8 cellular contexts compared by ENCODE assay signal in the genomic region with DNA sequence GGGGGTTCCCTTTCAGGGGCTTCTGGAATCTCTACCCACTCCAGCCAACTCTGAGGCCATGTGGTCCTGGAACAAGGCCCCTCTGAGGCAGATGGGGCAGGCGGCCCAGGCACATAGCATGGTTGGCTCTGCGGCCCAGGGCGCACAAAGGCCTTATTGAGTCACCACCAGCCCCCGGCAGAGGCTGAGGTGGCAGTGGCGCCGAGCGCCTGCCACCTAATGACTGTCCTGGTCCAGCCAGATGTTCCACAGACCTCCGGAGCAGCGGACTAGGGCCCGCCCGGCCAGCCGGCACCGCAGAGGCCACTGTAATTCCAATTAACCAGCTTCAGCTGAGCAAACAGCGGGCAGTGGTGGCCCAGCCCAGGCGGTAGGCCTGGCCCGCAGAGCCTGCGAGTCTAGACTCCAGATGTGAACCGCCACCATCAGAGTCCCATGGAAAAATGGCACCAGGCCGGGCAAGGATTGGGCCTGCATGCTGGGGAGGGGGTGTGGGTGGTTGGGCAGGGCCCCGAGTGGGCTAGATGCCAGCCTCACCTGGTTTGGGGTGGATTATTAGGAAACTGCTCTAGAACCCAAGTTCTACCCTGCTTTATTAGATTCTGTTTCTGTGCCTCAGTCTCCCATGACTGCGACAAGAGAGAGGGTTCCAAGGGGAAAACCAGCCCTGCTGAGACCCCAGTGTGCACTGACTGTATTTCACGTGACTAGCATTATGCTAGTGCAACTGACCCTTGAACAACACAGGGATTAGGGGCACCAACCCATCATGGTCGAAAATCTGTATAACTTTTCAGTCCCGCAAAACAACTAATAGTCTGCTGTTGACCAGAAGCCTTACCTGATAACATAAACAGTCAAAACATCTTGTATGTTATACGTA. TPM values are rescaled to one million over a fixed set of nuclear protein-coding genes. Genes with fewer than 3 reads are reported as not detected.
DNase-seq lines count a peak whose midpoint lies in the region; ATAC-seq lines count a peak whose summit lies in the region.
"Had no signal": no experiment of that assay in that cellular context is flagged by ENCODE, and none has a peak within 500 bp of the region (broad histone marks: within the 10 kb centered on the region; RNA-seq: fewer than 3 reads in every experiment).

No MANE protein-coding gene starts in this region.

- H3K27me3 ChIP-seq in right cardiac atrium (ENCODE audit: control insufficient read depth, insufficient read depth) (no peaks in the 10 kb centered on the region), skeletal muscle tissue (ENCODE audit: control insufficient read depth in 3 of 3, insufficient read depth in 3 of 3, low read length in 3 of 3) (no peaks in the 10 kb centered on the region)

- H3K9me3 ChIP-seq in SK-N-MC (ENCODE audit: low read depth, low read length) (no peaks in the 10 kb centered on the region), right cardiac atrium (ENCODE audit: control insufficient read depth, low read length) (no peaks in the 10 kb centered on the region), skeletal muscle tissue (ENCODE audit: control insufficient read depth in 3 of 3, low read length in 3 of 3) (no peaks in the 10 kb centered on the region)

- no peak overlapping the region for H3K4me3 ChIP-seq in SK-N-MC
- H3K4me3 ChIP-seq in right cardiac atrium (ENCODE audit: low read length) = no peak overlapping the region
- H3K4me3 ChIP-seq in skeletal muscle tissue (ENCODE audit: low read length in 3 of 3) = no peak overlapping the region

- intact Hi-C loops in right cardiac atrium (cut with DNase I) = no loop called here

- no peaks in the 10 kb centered on the region; the same call in 1 of the 2 replicates for H3K36me3 ChIP-seq in SK-N-MC (ENCODE audit: insufficient read depth, low read length)
- peaks cover 9 to 25% (median 13%) of the 10 kb centered on the region in 3 donors for H3K36me3 ChIP-seq in skeletal muscle tissue (ENCODE audit: control insufficient read depth in 3 of 3, insufficient read depth in 3 of 3, low read length in 3 of 3)

- H3K4me1 ChIP-seq in right cardiac atrium (ENCODE audit: control insufficient read depth, insufficient read depth, low read length) = peaks cover 7% of the 10 kb centered on the region
- H3K4me1 ChIP-seq in skeletal muscle tissue (ENCODE audit: control insufficient read depth in 3 of 3, insufficient read depth in 3 of 3, low read length in 3 of 3) = peaks cover 28 to 38% (median 33%) of the 10 kb centered on the region in 3 donors

- DNase-seq in GM03348 (ENCODE audit: low spot score) = peak; percentile 69
- no peak for DNase-seq in SK-N-MC (ENCODE audit: low read depth, low spot score)
- peak in 2 of 3 donors; percentile 65 to 69 for DNase-seq in right cardiac atrium
- no peak for DNase-seq in NCI-H1694 treated with DMSO at 0.1 percent for 48 hours (lab: John Stamatoyannopoulos, UW)
- DNase-seq: HCEC 1CT had no signal

- ATAC-seq in right cardiac atrium (no peak), GM19455 (IDR thresholded peaks at IDR 0.05; ENCODE audit: unreplicated experiment) (no peak), GM18907 (IDR thresholded peaks at IDR 0.05; ENCODE audit: unreplicated experiment) (no peak)

- H3K9ac ChIP-seq in SK-N-MC (ENCODE audit: insufficient read length) = no peak overlapping the region
- peak overlapping the region in 2 of 3 donors; percentile 22 to 25 for H3K9ac ChIP-seq in skeletal muscle tissue (ENCODE audit: low read depth in 1 of 3, low read length in 3 of 3)

- H3K27ac ChIP-seq in SK-N-MC (peak overlapping the region; percentile 74), right cardiac atrium (ENCODE audit: low read length) (peak overlapping the region; percentile 60), skeletal muscle tissue (ENCODE audit: low read depth, low read length) (peak overlapping the region; percentile 42)

- 91% methylated on average over 25 of the region's 25 CpGs for WGBS in right cardiac atrium

RNA-seq across cellular contexts. Expression of a gene that starts 34.1 kb away (rescaled TPM):
- 100 to 1,000 TPM; 122 to 188 (median 134) TPM for total RNA-seq in right cardiac atrium
- 273 TPM for polyA plus RNA-seq in right cardiac atrium
- 136 TPM for total RNA-seq in skeletal muscle tissue

RNA-seq across cellular contexts. Expression of a gene that starts 56.7 kb away (rescaled TPM):
- total RNA-seq in right cardiac atrium (10 to 100 TPM; 40.0 to 80.2 (median 62.1) TPM), skeletal muscle tissue (30.8 TPM)
- 47.8 TPM for polyA plus RNA-seq in right cardiac atrium

Comparison
In these comparisons a context has a peak if more than half of its experiments do, and no peak if none do; other contexts are left out.
1. DNase-seq: peak in GM03348 (single experiment) and right cardiac atrium (2 of 3); none in SK-N-MC (single experiment) and NCI-H1694 treated with DMSO at 0.1 percent for 48 hours (single experiment).
2. Peak in every context shown above with its lines, with median percentiles within 50 percentile points of each other: H3K27ac ChIP-seq.